9 cellular contexts compared by ENCODE assay signal in the genomic region with DNA sequence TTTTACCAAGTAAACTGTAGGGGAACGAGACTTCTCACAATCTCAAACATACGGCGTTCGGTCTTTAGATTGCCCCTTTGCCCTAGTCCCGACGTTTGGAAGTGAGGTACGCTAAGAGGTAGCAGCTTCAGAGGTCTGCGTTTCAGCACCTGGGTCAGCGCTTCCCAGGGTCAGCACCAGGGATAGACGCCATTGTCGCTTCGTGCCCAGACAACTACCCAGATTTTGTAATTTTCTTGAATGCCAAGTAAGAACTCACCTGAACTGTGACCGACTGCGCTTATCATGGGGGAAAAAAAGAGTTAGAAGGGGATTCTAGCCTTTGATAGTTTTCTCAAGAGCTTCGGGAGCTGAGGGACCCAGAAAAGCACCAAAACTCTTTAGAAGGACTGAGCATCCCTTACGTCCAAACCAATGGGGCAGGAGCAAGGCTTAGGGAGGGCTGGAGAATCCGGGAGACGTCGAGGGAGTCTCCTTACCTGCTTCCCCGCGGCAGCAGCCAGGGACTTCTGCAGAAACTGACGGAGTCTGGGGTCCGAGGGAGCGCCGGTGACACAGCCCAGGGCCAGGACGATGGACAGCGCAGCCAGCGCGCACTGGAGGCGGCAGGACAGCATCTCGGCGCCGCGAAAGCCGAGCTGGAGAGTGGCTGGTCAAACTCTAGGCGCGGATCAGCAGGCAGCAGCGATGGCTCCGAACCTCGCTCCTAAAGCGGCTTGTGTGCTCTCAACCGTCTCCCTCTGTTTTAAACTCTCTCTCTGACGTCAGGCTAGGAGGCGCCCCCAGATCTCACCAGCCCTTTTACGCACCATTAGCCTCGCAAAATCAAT. TPM values are rescaled to one million over a fixed set of nuclear protein-coding genes. Genes with fewer than 3 reads are reported as not detected.
DNase-seq lines count a peak whose midpoint lies in the region; ATAC-seq and TF ChIP-seq lines count a peak whose summit lies in the region.
"Had no signal": no experiment of that assay in that cellular context is flagged by ENCODE, and none has a peak within 500 bp of the region (broad histone marks: within the 10 kb centered on the region; RNA-seq: fewer than 3 reads in every experiment).

A gene (minus strand): TSS at position 720 of the 830 bp plus-strand sequence. CDS start 103 bp downstream, at position 617.

- H3K36me3 Mint-ChIP-seq in endothelial cell (ENCODE audit: low read depth, unreplicated experiment) (no peaks in the 10 kb centered on the region), nephron progenitor cell (ENCODE audit: low read depth) (no peaks in the 10 kb centered on the region)
- H3K36me3 Mint-ChIP-seq: activated naive CD8-positive, alpha-beta T cell had no signal

- H3K27ac Mint-ChIP-seq in endothelial cell (ENCODE audit: unreplicated experiment) (no peak within 1 kb of the TSS), nephron progenitor cell (no peak within 1 kb of the TSS)
- H3K27ac Mint-ChIP-seq: activated naive CD8-positive, alpha-beta T cell had no signal

- TF ChIP-seq CTCF in endothelial cell (IDR thresholded peaks at IDR 0.05; ENCODE audit: unreplicated experiment), result no peak
- TF ChIP-seq CTCF in nephron progenitor cell (IDR thresholded peaks at IDR 0.05), result no peak

- H3K27me3 Mint-ChIP-seq in endothelial cell (ENCODE audit: unreplicated experiment) (peaks cover 1% of the 10 kb centered on the region), nephron progenitor cell (ENCODE audit: low read depth, poor library complexity) (peaks cover 70% of the 10 kb centered on the region)

- H3K9me3 Mint-ChIP-seq in endothelial cell (ENCODE audit: unreplicated experiment) (no peaks in the 10 kb centered on the region), nephron progenitor cell (no peaks in the 10 kb centered on the region)

- ATAC-seq in GM21381 (IDR thresholded peaks at IDR 0.05; ENCODE audit: unreplicated experiment) (no peak), GM19463 (IDR thresholded peaks at IDR 0.05; ENCODE audit: unreplicated experiment) (no peak), GM21423 (IDR thresholded peaks at IDR 0.05; ENCODE audit: unreplicated experiment) (no peak)

- peaks cover 4% of the 10 kb centered on the region for H3K4me1 Mint-ChIP-seq in endothelial cell (ENCODE audit: unreplicated experiment)
- peaks cover 21% of the 10 kb centered on the region for H3K4me1 Mint-ChIP-seq in nephron progenitor cell

- DNase-seq in EL, result peak; percentile 39
- peak; percentile 37 for DNase-seq in NCI-H510A treated with DMSO at 0.1 percent for 48 hours (lab: John Stamatoyannopoulos, UW)
- DNase-seq in endothelial cell (ENCODE audit: low spot score), result peak; percentile 76
- DNase-seq in nephron progenitor cell, result peak; percentile 89
- DNase-seq in NCI-H748 treated with DMSO at 0.1 percent for 48 hours (lab: John Stamatoyannopoulos, UW), result no peak

- H3K4me3 Mint-ChIP-seq in endothelial cell (ENCODE audit: unreplicated experiment), result no peak within 1 kb of the TSS
- peak within 1 kb of the TSS; percentile 68 for H3K4me3 Mint-ChIP-seq in nephron progenitor cell
- H3K4me3 Mint-ChIP-seq: activated naive CD8-positive, alpha-beta T cell had no signal

RNA-seq across cellular contexts. Expression of the gene that starts here (rescaled TPM):
- total RNA-seq in endothelial cell (ENCODE audit: unreplicated experiment), result not detected

Comparison
In these comparisons a context has a peak if more than half of its experiments do, and no peak if none do; other contexts are left out.
1. Peak in DNase-seq in endothelial cell; RNA of the gene not detected or under 1 TPM.